23 cellular contexts compared by ENCODE assay signal in the genomic region with DNA sequence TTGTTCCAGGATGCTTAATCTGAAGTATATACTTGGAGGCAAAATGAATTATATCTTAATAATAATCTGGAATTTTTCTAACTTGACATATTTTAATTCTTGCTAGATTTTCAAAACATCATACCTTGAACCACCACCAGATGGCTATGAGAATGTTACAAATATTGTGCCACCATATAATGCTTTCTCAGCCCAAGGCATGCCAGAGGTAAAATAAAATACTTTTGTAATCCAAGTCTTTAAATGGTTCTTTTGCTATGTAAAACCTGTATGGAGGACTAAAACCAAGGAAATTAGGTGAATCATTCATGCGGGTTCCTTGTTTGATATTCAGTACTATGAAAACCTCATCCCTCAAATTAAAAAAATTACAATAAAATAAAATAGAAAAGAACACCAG. TPM values are rescaled to one million over a fixed set of nuclear protein-coding genes. Genes with fewer than 3 reads are reported as not detected.
DNase-seq lines count a peak whose midpoint lies in the region; ATAC-seq and TF ChIP-seq lines count a peak whose summit lies in the region.
"Had no signal": no experiment of that assay in that cellular context is flagged by ENCODE, and none has a peak within 500 bp of the region (broad histone marks: within the 10 kb centered on the region; RNA-seq: fewer than 3 reads in every experiment).

No MANE protein-coding gene starts in this region.

- H3K4me3 ChIP-seq in RWPE2 (ENCODE audit: severe bottlenecking): no peak overlapping the region
- H3K4me3 ChIP-seq: BLaER1, heart right ventricle, left ventricle myocardium inferior, MG63 had no signal

- H3K4me3 Mint-ChIP-seq in activated CD8-positive, alpha-beta T cell treated with anti-CD3 and anti-CD28 coated beads for 36 hours: no peak overlapping the region
- H3K4me3 Mint-ChIP-seq in activated CD8-positive, alpha-beta T cell treated with anti-CD3 and anti-CD28 coated beads, Interleukin-2, amount 10 ng/mL, durations not matched to agents 7 days and 5 days: no peak overlapping the region
- H3K4me3 Mint-ChIP-seq in WTC11: no peak overlapping the region
- H3K4me3 Mint-ChIP-seq: activated naive CD4-positive, alpha-beta T cell treated with anti-CD3 and anti-CD28 coated beads for 36 hours had no signal

- H3K27me3 ChIP-seq in RWPE2 (ENCODE audit: insufficient read depth, poor library complexity, severe bottlenecking) (peaks cover 5% of the 10 kb centered on the region), foreskin keratinocyte (no peaks in the 10 kb centered on the region)
- H3K27me3 ChIP-seq: BLaER1, heart right ventricle, MG63, neutrophil had no signal

- CTCF ChIA-PET in activated CD8-positive, alpha-beta T cell treated with anti-CD3 and anti-CD28 coated beads for 36 hours (lab: Charles Lee): no interaction called here
- CTCF ChIA-PET in activated CD8-positive, alpha-beta T cell treated with anti-CD3 and anti-CD28 coated beads, Interleukin-2, amount 10 ng/mL, durations not matched to agents 7 days and 5 days (lab: Charles Lee): no interaction called here
- CTCF ChIA-PET in WTC11 (lab: Charles Lee): no interaction called here

- no peaks in the 10 kb centered on the region for H3K36me3 Mint-ChIP-seq in activated CD8-positive, alpha-beta T cell treated with anti-CD3 and anti-CD28 coated beads for 36 hours (ENCODE audit: low read depth)
- no peaks in the 10 kb centered on the region for H3K36me3 Mint-ChIP-seq in activated CD8-positive, alpha-beta T cell treated with anti-CD3 and anti-CD28 coated beads, Interleukin-2, amount 10 ng/mL, durations not matched to agents 7 days and 5 days (ENCODE audit: low read depth)
- H3K36me3 Mint-ChIP-seq in WTC11: no peaks in the 10 kb centered on the region

- no peak for ATAC-seq in activated CD8-positive, alpha-beta T cell treated with anti-CD3 and anti-CD28 coated beads for 36 hours
- no peak for ATAC-seq in activated CD8-positive, alpha-beta T cell treated with anti-CD3 and anti-CD28 coated beads, Interleukin-2, amount 10 ng/mL, durations not matched to agents 7 days and 5 days
- ATAC-seq in RWPE2 (ENCODE audit: low read depth) (no peak), foreskin keratinocyte (no peak), WTC11 (no peak), GM21529 (IDR thresholded peaks at IDR 0.05; ENCODE audit: unreplicated experiment) (no peak), Right ventricle myocardium superior (ENCODE audit: poor library complexity) (no peak)
- ATAC-seq: activated CD4-positive, CD25-positive, alpha-beta regulatory T cell treated with anti-CD3 and anti-CD28 coated beads, Interleukin-2, amount 50 U/mL, for 24 hours; heart right ventricle had no signal

- no peaks in the 10 kb centered on the region for H3K9me3 ChIP-seq in RWPE2 (ENCODE audit: severe bottlenecking)
- H3K9me3 ChIP-seq: BLaER1, heart right ventricle, left ventricle myocardium inferior, MG63, neutrophil had no signal

- TF ChIP-seq CTCF in activated CD8-positive, alpha-beta T cell treated with anti-CD3 and anti-CD28 coated beads for 36 hours (IDR thresholded peaks at IDR 0.05): peak; percentile 11
- peak; percentile 21 for TF ChIP-seq CTCF in RWPE2 (IDR thresholded peaks at IDR 0.05; ENCODE audit: poor library complexity, severe bottlenecking)
- peak; percentile 33 for TF ChIP-seq CTCF in foreskin keratinocyte (conservative IDR thresholded peaks at IDR 0.05)
- no peak for TF ChIP-seq CTCF in WTC11 (IDR thresholded peaks at IDR 0.05)

- H3K27ac Mint-ChIP-seq in activated CD8-positive, alpha-beta T cell treated with anti-CD3 and anti-CD28 coated beads for 36 hours: no peak overlapping the region
- H3K27ac Mint-ChIP-seq in activated CD8-positive, alpha-beta T cell treated with anti-CD3 and anti-CD28 coated beads, Interleukin-2, amount 10 ng/mL, durations not matched to agents 7 days and 5 days: no peak overlapping the region
- H3K27ac Mint-ChIP-seq in WTC11: no peak overlapping the region
- H3K27ac Mint-ChIP-seq: activated naive CD4-positive, alpha-beta T cell treated with anti-CD3 and anti-CD28 coated beads for 36 hours had no signal

- H3K36me3 ChIP-seq in RWPE2 (ENCODE audit: low read depth): no peaks in the 10 kb centered on the region
- H3K36me3 ChIP-seq: BLaER1, heart right ventricle, left ventricle myocardium inferior, MG63, neutrophil had no signal

- no peaks in the 10 kb centered on the region for H3K4me1 ChIP-seq in RWPE2 (ENCODE audit: insufficient read depth, poor library complexity, severe bottlenecking)
- no peaks in the 10 kb centered on the region for H3K4me1 ChIP-seq in foreskin keratinocyte
- H3K4me1 ChIP-seq: BLaER1, heart right ventricle, left ventricle myocardium inferior had no signal

- POLR2A ChIA-PET in activated CD8-positive, alpha-beta T cell treated with anti-CD3 and anti-CD28 coated beads for 36 hours (lab: Charles Lee): no interaction called here
- POLR2A ChIA-PET in activated CD8-positive, alpha-beta T cell treated with anti-CD3 and anti-CD28 coated beads, Interleukin-2, amount 10 ng/mL, durations not matched to agents 7 days and 5 days (lab: Charles Lee): no interaction called here
- POLR2A ChIA-PET in WTC11 (lab: Charles Lee): no interaction called here

- intact Hi-C loops in activated CD8-positive, alpha-beta T cell treated with anti-CD3 and anti-CD28 coated beads for 36 hours (cut with micrococcal nuclease): no loop called here
- intact Hi-C loops in Right ventricle myocardium superior (cut with DNase I): no loop called here

- peaks cover 4% of the 10 kb centered on the region for H3K27me3 Mint-ChIP-seq in activated CD8-positive, alpha-beta T cell treated with anti-CD3 and anti-CD28 coated beads for 36 hours
- H3K27me3 Mint-ChIP-seq in activated CD8-positive, alpha-beta T cell treated with anti-CD3 and anti-CD28 coated beads, Interleukin-2, amount 10 ng/mL, durations not matched to agents 7 days and 5 days (ENCODE audit: low read depth): no peaks in the 10 kb centered on the region
- no peaks in the 10 kb centered on the region for H3K27me3 Mint-ChIP-seq in WTC11 (ENCODE audit: low read depth)

- no peak for DNase-seq in activated CD8-positive, alpha-beta T cell treated with anti-CD3 and anti-CD28 coated beads for 36 hours
- no peak for DNase-seq in activated CD8-positive, alpha-beta T cell treated with anti-CD3 and anti-CD28 coated beads, Interleukin-2, amount 10 ng/mL, durations not matched to agents 7 days and 5 days
- DNase-seq in RWPE2 (ENCODE audit: low spot score) (no peak), foreskin keratinocyte (no peak), WTC11 (ENCODE audit: low spot score) (no peak), Right ventricle myocardium superior (no peak), NCI-H2029 treated with DMSO at 0.1 percent for 48 hours (lab: John Stamatoyannopoulos, UW) (no peak)
- DNase-seq: activated naive CD4-positive, alpha-beta T cell treated with anti-CD3 and anti-CD28 coated beads for 36 hours; activated T-cell treated with anti-CD3 and anti-CD28 coated beads, Interleukin-2, amount 50 U/mL, for 48 hours; effector memory CD4-positive, alpha-beta T cell; heart right ventricle; left ventricle myocardium inferior; MG63; NCI-H146; NCI-H774; stimulated activated CD4-positive, alpha-beta T cell treated with anti-CD3 and anti-CD28 coated beads, Interleukin-12 subunit alpha, Interleukin-12 subunit beta, amount 100 ng/mL, for 4 hours; T1000 had no signal

- H3K27ac ChIP-seq in RWPE2 (ENCODE audit: poor library complexity, severe bottlenecking) (no peak overlapping the region), foreskin keratinocyte (no peak overlapping the region)
- H3K27ac ChIP-seq: BLaER1, heart right ventricle, HL-60, left ventricle myocardium inferior, neutrophil had no signal

- H3K4me1 Mint-ChIP-seq in activated CD8-positive, alpha-beta T cell treated with anti-CD3 and anti-CD28 coated beads for 36 hours (ENCODE audit: low read depth): no peaks in the 10 kb centered on the region
- no peaks in the 10 kb centered on the region for H3K4me1 Mint-ChIP-seq in activated CD8-positive, alpha-beta T cell treated with anti-CD3 and anti-CD28 coated beads, Interleukin-2, amount 10 ng/mL, durations not matched to agents 7 days and 5 days (ENCODE audit: low read depth)
- H3K4me1 Mint-ChIP-seq in WTC11: no peaks in the 10 kb centered on the region

- H3K9me3 Mint-ChIP-seq in activated CD8-positive, alpha-beta T cell treated with anti-CD3 and anti-CD28 coated beads for 36 hours: no peaks in the 10 kb centered on the region
- no peaks in the 10 kb centered on the region for H3K9me3 Mint-ChIP-seq in activated CD8-positive, alpha-beta T cell treated with anti-CD3 and anti-CD28 coated beads, Interleukin-2, amount 10 ng/mL, durations not matched to agents 7 days and 5 days (ENCODE audit: insufficient read depth)
- no peaks in the 10 kb centered on the region for H3K9me3 Mint-ChIP-seq in WTC11
- H3K9me3 Mint-ChIP-seq: activated naive CD4-positive, alpha-beta T cell treated with anti-CD3 and anti-CD28 coated beads for 36 hours had no signal

TF ChIP-seq in WTC11, 78 proteins besides CTCF, POLR2A, EP300 and RAD21 (continues in another document):
- TF ChIP-seq, protein P1, sequence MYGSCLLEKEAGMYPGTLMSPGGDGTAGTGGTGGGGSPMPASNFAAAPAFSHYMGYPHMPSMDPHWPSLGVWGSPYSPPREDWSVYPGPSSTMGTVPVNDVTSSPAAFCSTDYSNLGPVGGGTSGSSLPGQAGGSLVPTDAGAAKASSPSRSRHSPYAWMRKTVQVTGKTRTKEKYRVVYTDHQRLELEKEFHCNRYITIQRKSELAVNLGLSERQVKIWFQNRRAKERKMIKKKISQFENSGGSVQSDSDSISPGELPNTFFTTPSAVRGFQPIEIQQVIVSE (CRISPR knock-in tag; IDR thresholded peaks at IDR 0.05; ENCODE audit: borderline replicate concordance): no peak
- TF ChIP-seq CBFB (CRISPR knock-in tag; IDR thresholded peaks at IDR 0.05; ENCODE audit: low read depth) (no peak), RELA (CRISPR knock-in tag; IDR thresholded peaks at IDR 0.05; ENCODE audit: borderline replicate concordance) (no peak), FOXP1 (CRISPR knock-in tag; IDR thresholded peaks at IDR 0.05; ENCODE audit: borderline replicate concordance) (no peak)

RNA-seq across cellular contexts. Expression of a gene that starts 14.4 kb away (rescaled TPM):
- not detected for total RNA-seq in activated CD8-positive, alpha-beta T cell treated with anti-CD3 and anti-CD28 coated beads for 36 hours
- total RNA-seq in activated CD8-positive, alpha-beta T cell treated with anti-CD3 and anti-CD28 coated beads, Interleukin-2, amount 10 ng/mL, durations not matched to agents 7 days and 5 days: not detected
- total RNA-seq in foreskin keratinocyte: 0.04 and 0.17 TPM in 2 replicates
- 0.02 and 0.04 TPM in 2 replicates for polyA plus RNA-seq in foreskin keratinocyte
- total RNA-seq in WTC11 (2021): 3.7 to 6.0 TPM (median 5.5 TPM) in 3 replicates
- 1.2 TPM for total RNA-seq in Right ventricle myocardium superior
- total RNA-seq: activated CD8-positive, alpha-beta memory T cell treated with anti-CD3 and anti-CD28 coated beads for 36 hours; activated naive CD4-positive, alpha-beta T cell treated with anti-CD3 and anti-CD28 coated beads for 36 hours had no signal
